ENCODE assay signal across 11 cellular contexts in the genomic region with DNA sequence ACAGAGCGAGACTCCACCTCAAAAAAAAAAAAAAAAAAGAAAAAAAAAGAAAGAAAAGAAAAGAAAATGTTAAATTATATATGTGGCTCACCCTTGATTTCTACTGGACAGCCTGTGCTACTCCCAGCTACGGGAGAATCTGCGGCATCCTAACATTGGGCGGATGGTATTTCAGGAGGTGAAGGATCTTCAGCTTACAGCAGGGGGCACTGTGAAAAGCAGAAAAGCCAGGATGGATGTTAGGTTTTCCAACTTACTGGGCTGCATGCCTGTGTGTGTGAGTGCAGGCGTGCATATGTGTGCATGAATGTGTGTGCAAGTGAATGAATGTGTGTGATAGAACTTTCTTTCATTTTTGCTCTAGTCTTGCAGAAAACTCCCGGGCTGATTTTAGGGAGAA.
DNase-seq lines count a peak whose midpoint lies in the region; ATAC-seq and TF ChIP-seq lines count a peak whose summit lies in the region.
"Had no signal": no experiment of that assay in that cellular context is flagged by ENCODE, and none has a peak within 500 bp of the region (broad histone marks: within the 10 kb centered on the region; RNA-seq: fewer than 3 reads in every experiment).

No MANE protein-coding gene starts in this region.

- DNase-seq in GM12865 (ENCODE audit: low read depth) (no peak), OCI-M1 (lab: John Stamatoyannopoulos, UW) (peak; percentile 10), hepatocyte (ENCODE audit: low spot score) (peak; percentile 8), HPDE6-E6E7 (ENCODE audit: extremely low spot score) (no peak), colonic mucosa (no peak)
- DNase-seq: activated CD4-positive, alpha-beta T cell treated with anti-CD3 and anti-CD28 coated beads, Interleukin-2, amount 10 ng/mL, durations not matched to agents 24 days and 14 days; NCI-H1436 had no signal

- H3K9ac ChIP-seq in colonic mucosa (ENCODE audit: low read depth in 2 of 2, low read length in 2 of 2), result no peak overlapping the region

- H3K27me3 ChIP-seq in hepatocyte (peaks cover 3% of the 10 kb centered on the region), colonic mucosa (no peaks in the 10 kb centered on the region)

- H2AFZ ChIP-seq in hepatocyte, result no peak overlapping the region

- H3K4me1 ChIP-seq in hepatocyte (ENCODE audit: insufficient read depth) (no peaks in the 10 kb centered on the region), colonic mucosa (no peaks in the 10 kb centered on the region)

- H3K27ac ChIP-seq in 22Rv1 (no peak overlapping the region), hepatocyte (no peak overlapping the region), colonic mucosa (no peak overlapping the region)

- intact Hi-C loops in colonic mucosa (cut with DNase I), result no loop called here

- ATAC-seq in HG02763 (IDR thresholded peaks at IDR 0.05; ENCODE audit: unreplicated experiment) (no peak), HG03442 (IDR thresholded peaks at IDR 0.05; ENCODE audit: unreplicated experiment) (no peak)
- ATAC-seq: activated naive CD4-positive, alpha-beta T cell treated with anti-CD3 and anti-CD28 coated beads, Interleukin-2, amount 50 U/mL, for 72 hours had no signal

- no peaks in the 10 kb centered on the region for H3K9me2 ChIP-seq in hepatocyte (replicated peaks; ENCODE audit: insufficient read depth)

- H3K4me2 ChIP-seq in hepatocyte, result no peak overlapping the region

- H3K9me3 ChIP-seq in hepatocyte (ENCODE audit: low read depth) (no peaks in the 10 kb centered on the region), colonic mucosa (no peaks in the 10 kb centered on the region)

- no peaks in the 10 kb centered on the region for H3K36me3 ChIP-seq in hepatocyte (replicated peaks; ENCODE audit: insufficient read depth, low read depth)
- H3K36me3 ChIP-seq in colonic mucosa, result no peaks in the 10 kb centered on the region

- no peaks in the 10 kb centered on the region for H3K79me2 ChIP-seq in hepatocyte

- WGBS in hepatocyte (ENCODE audit: low lambda C conversion rate, missing lambda C conversion rate), result 68% methylated on average over 5 of the region's 6 CpGs

- H4K20me1 ChIP-seq in hepatocyte (ENCODE audit: insufficient read depth, poor library complexity, severe bottlenecking), result no peaks in the 10 kb centered on the region

- TF ChIP-seq CTCF in 22Rv1 (IDR thresholded peaks at IDR 0.05) (peak; percentile 83), GM12865 (IDR thresholded peaks at IDR 0.05; ENCODE audit: insufficient read depth, low read depth, low read length, missing control alignments) (peak; percentile 5), hepatocyte (IDR thresholded peaks at IDR 0.05; ENCODE audit: poor library complexity) (peak; percentile 39), colonic mucosa (IDR thresholded peaks at IDR 0.05) (no peak)

- H3K4me3 ChIP-seq in GM12865 (ENCODE audit: low read depth, low read length) (no peak overlapping the region), hepatocyte (no peak overlapping the region), colonic mucosa (no peak overlapping the region)

Comparison
In these comparisons a context has a peak if more than half of its experiments do, and no peak if none do; other contexts are left out.
1. DNase-seq: peak in OCI-M1 (single experiment) and hepatocyte (single experiment); none in GM12865 (single experiment), HPDE6-E6E7 (single experiment) and colonic mucosa (single experiment).